Comparison of ENCODE assay signal across 24 cellular contexts in genomic region chr5:153799466-153799865, GRCh38.
"Had no signal": no experiment of that assay in that cellular context is flagged by ENCODE, and none has a peak within 500 bp of the region (broad histone marks: within the 10 kb centered on the region; RNA-seq: fewer than 3 reads in every experiment).

No MANE protein-coding gene starts in this region.

- H3K36me3 ChIP-seq: colonic mucosa, esophagus squamous epithelium, gastrocnemius medialis, heart right ventricle, left lung, lower lobe of right lung had no signal

- ATAC-seq: effector memory CD8-positive, alpha-beta T cell; esophagus mucosa; gastrocnemius medialis; heart right ventricle; left cardiac atrium; left lung; left ventricle myocardium superior; lower lobe of right lung; mucosa of descending colon had no signal

- H3K9me3 ChIP-seq: colonic mucosa, esophagus squamous epithelium, gastrocnemius medialis, heart right ventricle, left lung, lower lobe of right lung had no signal

- H3K4me3 ChIP-seq: colonic mucosa, esophagus squamous epithelium, gastrocnemius medialis, heart right ventricle, left lung, lower lobe of right lung, mucosa of descending colon had no signal

- H3K4me1 ChIP-seq: colonic mucosa, esophagus squamous epithelium, gastrocnemius medialis, left lung, lower lobe of right lung had no signal

- H3K27ac Mint-ChIP-seq: dendritic cell treated with granulocyte-macrophage colony-stimulating factor and Interleukin-4, amounts not matched to agents 40 ng/mL and 50 ng/mL, for 4 days; effector memory CD8-positive, alpha-beta T cell; mesothelial cell of epicardium; naive B cell had no signal

- H3K36me3 Mint-ChIP-seq: mesothelial cell of epicardium, naive B cell had no signal

- H3K4me1 Mint-ChIP-seq: mesothelial cell of epicardium, naive B cell had no signal

- H3K27me3 ChIP-seq: colonic mucosa, esophagus squamous epithelium, gastrocnemius medialis, heart right ventricle, left lung had no signal

- H3K4me3 Mint-ChIP-seq: dendritic cell treated with granulocyte-macrophage colony-stimulating factor and Interleukin-4, amounts not matched to agents 40 ng/mL and 50 ng/mL, for 4 days; effector memory CD8-positive, alpha-beta T cell; mesothelial cell of epicardium; naive B cell had no signal

- DNase-seq: colonic mucosa; cortex of kidney; effector CD8-positive, alpha-beta T cell; effector memory CD8-positive, alpha-beta T cell; erythroblast; esophagus squamous epithelium; foreskin fibroblast; gastrocnemius medialis; glutamatergic neuron; heart right ventricle; hippocampal formation; left cardiac atrium; left lung; left ventricle myocardium superior; lower lobe of right lung; mesenchymal stem cell; mucosa of descending colon; naive B cell had no signal

- FAIRE-seq: islet of Langerhans, keratinocyte had no signal

- H3K27me3 Mint-ChIP-seq: dendritic cell treated with granulocyte-macrophage colony-stimulating factor and Interleukin-4, amounts not matched to agents 40 ng/mL and 50 ng/mL, for 4 days; naive B cell had no signal

- H3K27ac ChIP-seq: colonic mucosa, epithelial cell of prostate, esophagus squamous epithelium, gastrocnemius medialis, heart right ventricle, left lung, lower lobe of right lung had no signal
